Comparison of ENCODE assay signal across 1 cellular context in the genomic region with DNA sequence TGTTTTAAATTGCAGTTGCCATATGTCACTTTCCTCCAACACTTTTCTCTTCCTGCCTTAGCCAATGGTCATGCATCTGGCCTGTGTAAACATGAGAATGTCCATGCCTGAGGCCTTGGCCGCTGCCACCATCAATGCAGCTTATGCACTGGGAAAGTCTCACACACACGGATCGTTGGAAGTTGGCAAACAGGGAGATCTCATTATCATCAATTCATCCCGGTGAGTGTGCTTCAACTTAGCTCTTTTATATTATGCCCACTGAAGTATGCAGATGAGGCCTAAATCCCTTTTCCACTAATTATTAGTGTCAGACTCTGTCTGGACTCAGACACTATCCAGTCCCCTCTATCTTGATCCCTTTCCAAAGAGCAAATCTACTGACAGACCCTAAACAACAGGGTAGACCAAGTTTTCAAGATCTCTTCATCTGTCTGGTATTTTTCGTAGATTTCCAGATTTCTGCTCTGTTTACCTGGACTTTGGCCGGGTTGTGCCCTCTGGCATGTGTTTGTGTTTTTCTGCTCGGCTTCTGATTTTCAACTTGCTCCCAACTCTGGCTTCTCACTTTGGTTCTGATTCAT.
TF ChIP-seq lines count a peak whose summit lies in the region.

No MANE protein-coding gene starts in this region.

TF ChIP-seq in HepG2, 621 proteins besides CTCF, POLR2A, EP300 and RAD21 (continued from another document and continues in another):
- TF ChIP-seq, protein P1, sequence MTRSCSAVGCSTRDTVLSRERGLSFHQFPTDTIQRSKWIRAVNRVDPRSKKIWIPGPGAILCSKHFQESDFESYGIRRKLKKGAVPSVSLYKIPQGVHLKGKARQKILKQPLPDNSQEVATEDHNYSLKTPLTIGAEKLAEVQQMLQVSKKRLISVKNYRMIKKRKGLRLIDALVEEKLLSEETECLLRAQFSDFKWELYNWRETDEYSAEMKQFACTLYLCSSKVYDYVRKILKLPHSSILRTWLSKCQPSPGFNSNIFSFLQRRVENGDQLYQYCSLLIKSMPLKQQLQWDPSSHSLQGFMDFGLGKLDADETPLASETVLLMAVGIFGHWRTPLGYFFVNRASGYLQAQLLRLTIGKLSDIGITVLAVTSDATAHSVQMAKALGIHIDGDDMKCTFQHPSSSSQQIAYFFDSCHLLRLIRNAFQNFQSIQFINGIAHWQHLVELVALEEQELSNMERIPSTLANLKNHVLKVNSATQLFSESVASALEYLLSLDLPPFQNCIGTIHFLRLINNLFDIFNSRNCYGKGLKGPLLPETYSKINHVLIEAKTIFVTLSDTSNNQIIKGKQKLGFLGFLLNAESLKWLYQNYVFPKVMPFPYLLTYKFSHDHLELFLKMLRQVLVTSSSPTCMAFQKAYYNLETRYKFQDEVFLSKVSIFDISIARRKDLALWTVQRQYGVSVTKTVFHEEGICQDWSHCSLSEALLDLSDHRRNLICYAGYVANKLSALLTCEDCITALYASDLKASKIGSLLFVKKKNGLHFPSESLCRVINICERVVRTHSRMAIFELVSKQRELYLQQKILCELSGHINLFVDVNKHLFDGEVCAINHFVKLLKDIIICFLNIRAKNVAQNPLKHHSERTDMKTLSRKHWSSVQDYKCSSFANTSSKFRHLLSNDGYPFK (CRISPR knock-in tag; IDR thresholded peaks at IDR 0.05; ENCODE audit: borderline replicate concordance): no peak
- peak; percentile 62; the same call in 1 of the 2 replicates for TF ChIP-seq ZNF788 (CRISPR knock-in tag; IDR thresholded peaks at IDR 0.05; ENCODE audit: borderline replicate concordance)
- TF ChIP-seq, protein P2, sequence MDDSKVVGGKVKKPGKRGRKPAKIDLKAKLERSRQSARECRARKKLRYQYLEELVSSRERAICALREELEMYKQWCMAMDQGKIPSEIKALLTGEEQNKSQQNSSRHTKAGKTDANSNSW (CRISPR knock-in tag; IDR thresholded peaks at IDR 0.05; ENCODE audit: borderline replicate concordance): no peak
- TF ChIP-seq REPIN1 (CRISPR knock-in tag; IDR thresholded peaks at IDR 0.05; ENCODE audit: borderline replicate concordance, low read depth): no peak
- TF ChIP-seq KLF9 (CRISPR knock-in tag; IDR thresholded peaks at IDR 0.05; ENCODE audit: low read depth): no peak
- TF ChIP-seq, protein P3, sequence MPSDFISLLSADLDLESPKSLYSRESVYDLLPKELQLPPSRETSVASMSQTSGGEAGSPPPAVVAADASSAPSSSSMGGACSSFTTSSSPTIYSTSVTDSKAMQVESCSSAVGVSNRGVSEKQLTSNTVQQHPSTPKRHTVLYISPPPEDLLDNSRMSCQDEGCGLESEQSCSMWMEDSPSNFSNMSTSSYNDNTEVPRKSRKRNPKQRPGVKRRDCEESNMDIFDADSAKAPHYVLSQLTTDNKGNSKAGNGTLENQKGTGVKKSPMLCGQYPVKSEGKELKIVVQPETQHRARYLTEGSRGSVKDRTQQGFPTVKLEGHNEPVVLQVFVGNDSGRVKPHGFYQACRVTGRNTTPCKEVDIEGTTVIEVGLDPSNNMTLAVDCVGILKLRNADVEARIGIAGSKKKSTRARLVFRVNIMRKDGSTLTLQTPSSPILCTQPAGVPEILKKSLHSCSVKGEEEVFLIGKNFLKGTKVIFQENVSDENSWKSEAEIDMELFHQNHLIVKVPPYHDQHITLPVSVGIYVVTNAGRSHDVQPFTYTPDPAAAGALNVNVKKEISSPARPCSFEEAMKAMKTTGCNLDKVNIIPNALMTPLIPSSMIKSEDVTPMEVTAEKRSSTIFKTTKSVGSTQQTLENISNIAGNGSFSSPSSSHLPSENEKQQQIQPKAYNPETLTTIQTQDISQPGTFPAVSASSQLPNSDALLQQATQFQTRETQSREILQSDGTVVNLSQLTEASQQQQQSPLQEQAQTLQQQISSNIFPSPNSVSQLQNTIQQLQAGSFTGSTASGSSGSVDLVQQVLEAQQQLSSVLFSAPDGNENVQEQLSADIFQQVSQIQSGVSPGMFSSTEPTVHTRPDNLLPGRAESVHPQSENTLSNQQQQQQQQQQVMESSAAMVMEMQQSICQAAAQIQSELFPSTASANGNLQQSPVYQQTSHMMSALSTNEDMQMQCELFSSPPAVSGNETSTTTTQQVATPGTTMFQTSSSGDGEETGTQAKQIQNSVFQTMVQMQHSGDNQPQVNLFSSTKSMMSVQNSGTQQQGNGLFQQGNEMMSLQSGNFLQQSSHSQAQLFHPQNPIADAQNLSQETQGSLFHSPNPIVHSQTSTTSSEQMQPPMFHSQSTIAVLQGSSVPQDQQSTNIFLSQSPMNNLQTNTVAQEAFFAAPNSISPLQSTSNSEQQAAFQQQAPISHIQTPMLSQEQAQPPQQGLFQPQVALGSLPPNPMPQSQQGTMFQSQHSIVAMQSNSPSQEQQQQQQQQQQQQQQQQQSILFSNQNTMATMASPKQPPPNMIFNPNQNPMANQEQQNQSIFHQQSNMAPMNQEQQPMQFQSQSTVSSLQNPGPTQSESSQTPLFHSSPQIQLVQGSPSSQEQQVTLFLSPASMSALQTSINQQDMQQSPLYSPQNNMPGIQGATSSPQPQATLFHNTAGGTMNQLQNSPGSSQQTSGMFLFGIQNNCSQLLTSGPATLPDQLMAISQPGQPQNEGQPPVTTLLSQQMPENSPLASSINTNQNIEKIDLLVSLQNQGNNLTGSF (CRISPR knock-in tag; IDR thresholded peaks at IDR 0.05): no peak
- TF ChIP-seq, protein P4, sequence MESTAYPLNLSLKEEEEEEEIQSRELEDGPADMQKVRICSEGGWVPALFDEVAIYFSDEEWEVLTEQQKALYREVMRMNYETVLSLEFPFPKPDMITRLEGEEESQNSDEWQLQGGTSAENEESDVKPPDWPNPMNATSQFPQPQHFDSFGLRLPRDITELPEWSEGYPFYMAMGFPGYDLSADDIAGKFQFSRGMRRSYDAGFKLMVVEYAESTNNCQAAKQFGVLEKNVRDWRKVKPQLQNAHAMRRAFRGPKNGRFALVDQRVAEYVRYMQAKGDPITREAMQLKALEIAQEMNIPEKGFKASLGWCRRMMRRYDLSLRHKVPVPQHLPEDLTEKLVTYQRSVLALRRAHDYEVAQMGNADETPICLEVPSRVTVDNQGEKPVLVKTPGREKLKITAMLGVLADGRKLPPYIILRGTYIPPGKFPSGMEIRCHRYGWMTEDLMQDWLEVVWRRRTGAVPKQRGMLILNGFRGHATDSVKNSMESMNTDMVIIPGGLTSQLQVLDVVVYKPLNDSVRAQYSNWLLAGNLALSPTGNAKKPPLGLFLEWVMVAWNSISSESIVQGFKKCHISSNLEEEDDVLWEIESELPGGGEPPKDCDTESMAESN (CRISPR knock-in tag; conservative IDR thresholded peaks at IDR 0.05): no peak
- no peak for TF ChIP-seq ZFP82 (CRISPR knock-in tag; IDR thresholded peaks at IDR 0.05; ENCODE audit: borderline replicate concordance)
- TF ChIP-seq, protein P5, sequence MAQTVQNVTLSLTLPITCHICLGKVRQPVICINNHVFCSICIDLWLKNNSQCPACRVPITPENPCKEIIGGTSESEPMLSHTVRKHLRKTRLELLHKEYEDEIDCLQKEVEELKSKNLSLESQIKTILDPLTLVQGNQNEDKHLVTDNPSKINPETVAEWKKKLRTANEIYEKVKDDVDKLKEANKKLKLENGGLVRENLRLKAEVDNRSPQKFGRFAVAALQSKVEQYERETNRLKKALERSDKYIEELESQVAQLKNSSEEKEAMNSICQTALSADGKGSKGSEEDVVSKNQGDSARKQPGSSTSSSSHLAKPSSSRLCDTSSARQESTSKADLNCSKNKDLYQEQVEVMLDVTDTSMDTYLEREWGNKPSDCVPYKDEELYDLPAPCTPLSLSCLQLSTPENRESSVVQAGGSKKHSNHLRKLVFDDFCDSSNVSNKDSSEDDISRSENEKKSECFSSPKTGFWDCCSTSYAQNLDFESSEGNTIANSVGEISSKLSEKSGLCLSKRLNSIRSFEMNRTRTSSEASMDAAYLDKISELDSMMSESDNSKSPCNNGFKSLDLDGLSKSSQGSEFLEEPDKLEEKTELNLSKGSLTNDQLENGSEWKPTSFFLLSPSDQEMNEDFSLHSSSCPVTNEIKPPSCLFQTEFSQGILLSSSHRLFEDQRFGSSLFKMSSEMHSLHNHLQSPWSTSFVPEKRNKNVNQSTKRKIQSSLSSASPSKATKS (CRISPR knock-in tag; IDR thresholded peaks at IDR 0.05): no peak
- TF ChIP-seq SYNCRIP (IDR thresholded peaks at IDR 0.05; ENCODE audit: insufficient read depth, low read depth, low read length): no peak
- no peak for TF ChIP-seq ZNF10 (CRISPR knock-in tag; IDR thresholded peaks at IDR 0.05; ENCODE audit: borderline replicate concordance, low read depth)
- TF ChIP-seq MIER3 (CRISPR knock-in tag; IDR thresholded peaks at IDR 0.05; ENCODE audit: borderline replicate concordance): peak; percentile 62; the same call in 1 of the 2 replicates
- TF ChIP-seq, protein P6, sequence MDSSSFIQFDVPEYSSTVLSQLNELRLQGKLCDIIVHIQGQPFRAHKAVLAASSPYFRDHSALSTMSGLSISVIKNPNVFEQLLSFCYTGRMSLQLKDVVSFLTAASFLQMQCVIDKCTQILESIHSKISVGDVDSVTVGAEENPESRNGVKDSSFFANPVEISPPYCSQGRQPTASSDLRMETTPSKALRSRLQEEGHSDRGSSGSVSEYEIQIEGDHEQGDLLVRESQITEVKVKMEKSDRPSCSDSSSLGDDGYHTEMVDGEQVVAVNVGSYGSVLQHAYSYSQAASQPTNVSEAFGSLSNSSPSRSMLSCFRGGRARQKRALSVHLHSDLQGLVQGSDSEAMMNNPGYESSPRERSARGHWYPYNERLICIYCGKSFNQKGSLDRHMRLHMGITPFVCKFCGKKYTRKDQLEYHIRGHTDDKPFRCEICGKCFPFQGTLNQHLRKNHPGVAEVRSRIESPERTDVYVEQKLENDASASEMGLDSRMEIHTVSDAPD (CRISPR knock-in tag; IDR thresholded peaks at IDR 0.05): no peak
- TF ChIP-seq ZNF709 (CRISPR knock-in tag; IDR thresholded peaks at IDR 0.05): no peak
- no peak for TF ChIP-seq ZNF225 (CRISPR knock-in tag; IDR thresholded peaks at IDR 0.05)
- TF ChIP-seq, protein P7, sequence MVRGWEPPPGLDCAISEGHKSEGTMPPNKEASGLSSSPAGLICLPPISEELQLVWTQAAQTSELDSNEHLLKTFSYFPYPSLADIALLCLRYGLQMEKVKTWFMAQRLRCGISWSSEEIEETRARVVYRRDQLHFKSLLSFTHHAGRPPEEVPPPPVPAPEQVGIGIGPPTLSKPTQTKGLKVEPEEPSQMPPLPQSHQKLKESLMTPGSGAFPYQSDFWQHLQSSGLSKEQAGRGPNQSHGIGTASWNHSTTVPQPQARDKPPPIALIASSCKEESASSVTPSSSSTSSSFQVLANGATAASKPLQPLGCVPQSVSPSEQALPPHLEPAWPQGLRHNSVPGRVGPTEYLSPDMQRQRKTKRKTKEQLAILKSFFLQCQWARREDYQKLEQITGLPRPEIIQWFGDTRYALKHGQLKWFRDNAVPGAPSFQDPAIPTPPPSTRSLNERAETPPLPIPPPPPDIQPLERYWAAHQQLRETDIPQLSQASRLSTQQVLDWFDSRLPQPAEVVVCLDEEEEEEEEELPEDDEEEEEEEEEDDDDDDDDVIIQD (CRISPR knock-in tag; IDR thresholded peaks at IDR 0.05; ENCODE audit: low read depth): peak; percentile 58; the same call in 1 of the 2 replicates
- TF ChIP-seq NFE2 (CRISPR knock-in tag; IDR thresholded peaks at IDR 0.05): no peak
- no peak for TF ChIP-seq HOXA5 (CRISPR knock-in tag; IDR thresholded peaks at IDR 0.05)
- TF ChIP-seq SKI (IDR thresholded peaks at IDR 0.05; ENCODE audit: partially characterized antibody): peak; percentile 67
- peak; percentile 52; the same call in 1 of the 2 replicates for TF ChIP-seq ZNF652 (CRISPR knock-in tag; IDR thresholded peaks at IDR 0.05; ENCODE audit: borderline replicate concordance, low read depth)
- peak; percentile 91 for TF ChIP-seq NR2F6 (IDR thresholded peaks at IDR 0.05)
- peak; percentile 89 for TF ChIP-seq NR2F6 (CRISPR knock-in tag; IDR thresholded peaks at IDR 0.05)
- TF ChIP-seq ARNT2 (CRISPR knock-in tag; IDR thresholded peaks at IDR 0.05; ENCODE audit: low read depth): no peak
- peak; percentile 99 for TF ChIP-seq ZNF775 (CRISPR knock-in tag; IDR thresholded peaks at IDR 0.05; ENCODE audit: borderline replicate concordance)
- peak; percentile 67 for TF ChIP-seq ZNF331 (CRISPR knock-in tag; IDR thresholded peaks at IDR 0.05)
- 0 out of 2 replicates have a peak, but pooled peaks have one; percentile 36 for TF ChIP-seq ZKSCAN8 (CRISPR knock-in tag; IDR thresholded peaks at IDR 0.05; ENCODE audit: borderline replicate concordance)
- no peak for TF ChIP-seq CBFB (CRISPR knock-in tag; IDR thresholded peaks at IDR 0.05)
- TF ChIP-seq, protein P8, sequence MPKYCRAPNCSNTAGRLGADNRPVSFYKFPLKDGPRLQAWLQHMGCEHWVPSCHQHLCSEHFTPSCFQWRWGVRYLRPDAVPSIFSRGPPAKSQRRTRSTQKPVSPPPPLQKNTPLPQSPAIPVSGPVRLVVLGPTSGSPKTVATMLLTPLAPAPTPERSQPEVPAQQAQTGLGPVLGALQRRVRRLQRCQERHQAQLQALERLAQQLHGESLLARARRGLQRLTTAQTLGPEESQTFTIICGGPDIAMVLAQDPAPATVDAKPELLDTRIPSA (CRISPR knock-in tag; IDR thresholded peaks at IDR 0.05; ENCODE audit: borderline replicate concordance): no peak
- no peak for TF ChIP-seq SCMH1 (CRISPR knock-in tag; IDR thresholded peaks at IDR 0.05; ENCODE audit: borderline replicate concordance)
- no peak for TF ChIP-seq ZNF557 (CRISPR knock-in tag; IDR thresholded peaks at IDR 0.05)
- peak; percentile 65; the same call in 1 of the 2 replicates for TF ChIP-seq ZNF772 (CRISPR knock-in tag; IDR thresholded peaks at IDR 0.05)
- peak; percentile 48; the same call in 1 of the 2 replicates for TF ChIP-seq SNAPC2 (CRISPR knock-in tag; IDR thresholded peaks at IDR 0.05)
- TF ChIP-seq KAT7 (CRISPR knock-in tag; IDR thresholded peaks at IDR 0.05; ENCODE audit: borderline replicate concordance): no peak; the same call in 1 of the 2 replicates
- TF ChIP-seq, protein P9, sequence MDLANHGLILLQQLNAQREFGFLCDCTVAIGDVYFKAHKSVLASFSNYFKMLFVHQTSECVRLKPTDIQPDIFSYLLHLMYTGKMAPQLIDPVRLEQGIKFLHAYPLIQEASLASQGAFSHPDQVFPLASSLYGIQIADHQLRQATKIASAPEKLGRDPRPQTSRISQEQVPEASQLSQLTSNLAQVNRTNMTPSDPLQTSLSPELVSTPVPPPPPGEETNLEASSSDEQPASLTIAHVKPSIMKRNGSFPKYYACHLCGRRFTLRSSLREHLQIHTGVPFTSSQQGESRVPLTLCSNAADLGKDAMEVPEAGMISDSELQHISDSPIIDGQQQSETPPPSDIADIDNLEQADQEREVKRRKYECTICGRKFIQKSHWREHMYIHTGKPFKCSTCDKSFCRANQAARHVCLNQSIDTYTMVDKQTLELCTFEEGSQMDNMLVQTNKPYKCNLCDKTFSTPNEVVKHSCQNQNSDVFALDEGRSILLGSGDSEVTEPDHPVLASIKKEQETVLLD (CRISPR knock-in tag; IDR thresholded peaks at IDR 0.05; ENCODE audit: low read depth): no peak
- no peak for TF ChIP-seq RFX5 (IDR thresholded peaks at IDR 0.05; ENCODE audit: low read depth, low read length)
- TF ChIP-seq ATF1 (CRISPR knock-in tag; IDR thresholded peaks at IDR 0.05): no peak
- TF ChIP-seq, protein P10, sequence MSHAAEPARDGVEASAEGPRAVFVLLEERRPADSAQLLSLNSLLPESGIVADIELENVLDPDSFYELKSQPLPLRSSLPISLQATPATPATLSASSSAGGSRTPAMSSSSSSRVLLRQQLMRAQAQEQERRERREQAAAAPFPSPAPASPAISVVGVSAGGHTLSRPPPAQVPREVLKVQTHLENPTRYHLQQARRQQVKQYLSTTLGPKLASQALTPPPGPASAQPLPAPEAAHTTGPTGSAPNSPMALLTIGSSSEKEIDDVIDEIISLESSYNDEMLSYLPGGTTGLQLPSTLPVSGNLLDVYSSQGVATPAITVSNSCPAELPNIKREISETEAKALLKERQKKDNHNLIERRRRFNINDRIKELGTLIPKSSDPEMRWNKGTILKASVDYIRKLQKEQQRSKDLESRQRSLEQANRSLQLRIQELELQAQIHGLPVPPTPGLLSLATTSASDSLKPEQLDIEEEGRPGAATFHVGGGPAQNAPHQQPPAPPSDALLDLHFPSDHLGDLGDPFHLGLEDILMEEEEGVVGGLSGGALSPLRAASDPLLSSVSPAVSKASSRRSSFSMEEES (CRISPR knock-in tag; IDR thresholded peaks at IDR 0.05): peak; percentile 63
